In genomic region chr5:101425345-101425744, GRCh38 we compare ENCODE assay signal across 2 cellular contexts.
TF ChIP-seq lines count a peak whose summit lies in the region.

No MANE protein-coding gene starts in this region.

TF ChIP-seq in SK-N-SH, 30 proteins besides CTCF, POLR2A, EP300 and RAD21 (continued from another document):
- TF ChIP-seq IRF3 (IDR thresholded peaks at IDR 0.05; ENCODE audit: low read depth, low read length) = no peak

TF ChIP-seq in WTC11, 78 proteins besides CTCF, POLR2A, EP300 and RAD21 (continued from another document):
- TF ChIP-seq, protein P1, sequence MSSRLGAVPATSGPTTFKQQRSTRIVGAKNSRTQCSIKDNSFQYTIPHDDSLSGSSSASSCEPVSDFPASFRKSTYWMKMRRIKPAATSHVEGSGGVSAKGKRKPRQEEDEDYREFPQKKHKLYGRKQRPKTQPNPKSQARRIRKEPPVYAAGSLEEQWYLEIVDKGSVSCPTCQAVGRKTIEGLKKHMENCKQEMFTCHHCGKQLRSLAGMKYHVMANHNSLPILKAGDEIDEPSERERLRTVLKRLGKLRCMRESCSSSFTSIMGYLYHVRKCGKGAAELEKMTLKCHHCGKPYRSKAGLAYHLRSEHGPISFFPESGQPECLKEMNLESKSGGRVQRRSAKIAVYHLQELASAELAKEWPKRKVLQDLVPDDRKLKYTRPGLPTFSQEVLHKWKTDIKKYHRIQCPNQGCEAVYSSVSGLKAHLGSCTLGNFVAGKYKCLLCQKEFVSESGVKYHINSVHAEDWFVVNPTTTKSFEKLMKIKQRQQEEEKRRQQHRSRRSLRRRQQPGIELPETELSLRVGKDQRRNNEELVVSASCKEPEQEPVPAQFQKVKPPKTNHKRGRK (CRISPR knock-in tag; IDR thresholded peaks at IDR 0.05; ENCODE audit: borderline replicate concordance) = no peak
- TF ChIP-seq RORB (CRISPR knock-in tag; IDR thresholded peaks at IDR 0.05) (no peak), ZNF138 (CRISPR knock-in tag; conservative IDR thresholded peaks at IDR 0.05) (no peak), E2F5 (CRISPR knock-in tag; IDR thresholded peaks at IDR 0.05) (no peak), GABPB1 (CRISPR knock-in tag; IDR thresholded peaks at IDR 0.05) (no peak), MYBL2 (CRISPR knock-in tag; IDR thresholded peaks at IDR 0.05) (no peak), NR2C2 (CRISPR knock-in tag; IDR thresholded peaks at IDR 0.05) (no peak), USF2 (CRISPR knock-in tag; IDR thresholded peaks at IDR 0.05) (no peak), CBFB (CRISPR knock-in tag; IDR thresholded peaks at IDR 0.05; ENCODE audit: low read depth) (no peak), JUN (CRISPR knock-in tag; IDR thresholded peaks at IDR 0.05) (no peak), ATF1 (CRISPR knock-in tag; IDR thresholded peaks at IDR 0.05) (no peak)
- TF ChIP-seq, protein P2, sequence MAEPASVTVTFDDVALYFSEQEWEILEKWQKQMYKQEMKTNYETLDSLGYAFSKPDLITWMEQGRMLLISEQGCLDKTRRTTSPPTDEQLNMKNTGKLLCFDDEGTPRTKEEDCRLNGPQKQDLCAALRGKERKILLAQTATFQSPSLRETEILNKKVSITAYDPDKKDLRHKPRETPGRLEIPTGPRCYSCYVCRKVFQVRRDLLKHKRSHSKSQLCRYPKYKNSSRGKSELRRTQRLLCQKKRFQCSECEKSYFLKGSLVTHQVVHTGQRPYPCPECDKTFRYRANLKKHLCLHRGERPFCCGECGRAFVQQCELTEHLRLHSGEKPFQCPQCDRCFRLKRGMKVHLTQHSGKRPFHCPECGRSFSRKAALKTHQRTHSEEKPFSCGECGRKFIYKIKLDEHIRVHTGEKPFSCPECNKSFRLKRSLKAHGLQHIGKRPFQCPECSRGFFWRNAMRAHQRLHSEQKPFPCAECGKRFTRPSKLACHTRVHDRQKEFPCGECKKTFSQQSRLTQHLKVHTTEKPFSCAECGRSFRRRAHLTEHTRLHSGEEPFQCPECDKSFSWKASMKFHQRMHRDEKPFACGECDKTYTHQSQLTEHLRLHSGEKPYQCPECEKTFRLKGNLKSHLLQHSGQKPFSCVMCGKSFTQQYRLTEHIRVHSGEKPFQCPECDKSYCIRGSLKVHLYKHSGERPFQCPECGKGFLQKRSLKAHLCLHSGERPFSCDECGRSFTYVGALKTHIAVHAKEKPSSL (CRISPR knock-in tag; conservative IDR thresholded peaks at IDR 0.05) = no peak
